In the genomic region with DNA sequence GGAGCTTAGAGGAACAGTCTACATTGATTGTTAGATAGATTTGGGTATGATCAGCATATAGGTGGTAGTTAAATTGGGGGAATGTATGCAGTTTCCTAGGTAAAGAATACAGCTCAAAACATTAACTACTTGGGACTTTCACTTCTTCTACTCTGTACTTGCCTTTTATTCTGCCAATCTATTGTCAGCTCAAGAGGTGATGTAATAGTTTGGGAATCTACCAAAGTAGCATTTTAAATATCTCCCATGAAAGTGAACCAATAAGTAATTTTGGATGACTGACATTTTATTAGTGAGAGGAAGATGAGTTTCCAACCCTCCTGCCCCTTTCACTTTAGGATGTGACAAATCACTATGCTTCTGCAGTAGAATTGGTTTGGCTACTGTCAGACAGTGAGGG, we compare ENCODE assay signal across 17 cellular contexts. TPM values are rescaled to one million over a fixed set of nuclear protein-coding genes. Genes with fewer than 3 reads are reported as not detected.
A peak's percentile ranks its signal among the peaks of the same experiment; 100 is the strongest.
DNase-seq lines count a peak whose midpoint lies in the region; ATAC-seq and TF ChIP-seq lines count a peak whose summit lies in the region.
"Had no signal": no experiment of that assay in that cellular context is flagged by ENCODE, and none has a peak within 500 bp of the region (broad histone marks: within the 10 kb centered on the region; RNA-seq: fewer than 3 reads in every experiment).

No MANE protein-coding gene starts in this region.

- H3K27ac Mint-ChIP-seq in endothelial cell (ENCODE audit: unreplicated experiment): no peak overlapping the region
- no peak overlapping the region for H3K27ac Mint-ChIP-seq in stimulated activated naive B cell treated with anti-CD40 and anti-IgM and Interleukin-4, amounts not matched to agents 10 μg/mL and 1 μg/mL and 100 μg/mL, for 72 hours
- H3K27ac Mint-ChIP-seq: CD4-positive, alpha-beta T cell; T-helper 1 cell treated with Interleukin-12 subunit alpha and Interleukin-12 subunit beta and Interleukin-4 antibody, amounts not matched to agents 30 μg/mL and 1 μg/mL, for 36 hours had no signal

- in situ Hi-C loops in G401 (cut with HindIII; ENCODE audit: low sequenced_read_pairs): no loop called here

- no peaks in the 10 kb centered on the region for H3K27me3 ChIP-seq in MG63
- H3K27me3 ChIP-seq: BE2C had no signal

- H3K4me3 ChIP-seq in MG63: no peak overlapping the region

- H3K36me3 ChIP-seq in MG63: peaks cover 90% of the 10 kb centered on the region
- H3K36me3 ChIP-seq: BE2C had no signal

- H3K9me3 ChIP-seq in MG63: peaks cover 4% of the 10 kb centered on the region

- DNase-seq in endothelial cell (ENCODE audit: low spot score): no peak
- DNase-seq in stimulated activated naive B cell treated with anti-CD40 and anti-IgM and Interleukin-4, amounts not matched to agents 10 μg/mL and 1 μg/mL and 100 μg/mL, for 72 hours: no peak
- DNase-seq in G401 (ENCODE audit: low spot score): no peak
- no peak for DNase-seq in MG63
- DNase-seq: BE2C; CD4-positive, alpha-beta T cell; KG1; NCI-H1092 treated with DMSO at 0.1 percent for 48 hours; NCI-H2081 treated with DMSO at 0.1 percent for 48 hours; NCI-H510A; NCI-H774 had no signal

- peak overlapping the region; percentile 85 for H3K4me3 Mint-ChIP-seq in endothelial cell (ENCODE audit: unreplicated experiment)
- no peak overlapping the region for H3K4me3 Mint-ChIP-seq in stimulated activated naive B cell treated with anti-CD40 and anti-IgM and Interleukin-4, amounts not matched to agents 10 μg/mL and 1 μg/mL and 100 μg/mL, for 72 hours
- H3K4me3 Mint-ChIP-seq: CD4-positive, alpha-beta T cell; T-helper 1 cell treated with Interleukin-12 subunit alpha and Interleukin-12 subunit beta and Interleukin-4 antibody, amounts not matched to agents 30 μg/mL and 1 μg/mL, for 36 hours had no signal

- H3K4me1 Mint-ChIP-seq in endothelial cell (ENCODE audit: unreplicated experiment): no peaks in the 10 kb centered on the region
- H3K4me1 Mint-ChIP-seq in stimulated activated naive B cell treated with anti-CD40 and anti-IgM and Interleukin-4, amounts not matched to agents 10 μg/mL and 1 μg/mL and 100 μg/mL, for 72 hours: peaks cover 3 to 6% of the 10 kb centered on the region in 2 donors

- H3K36me3 Mint-ChIP-seq in endothelial cell (ENCODE audit: low read depth, unreplicated experiment): peaks cover 49% of the 10 kb centered on the region
- H3K36me3 Mint-ChIP-seq in stimulated activated naive B cell treated with anti-CD40 and anti-IgM and Interleukin-4, amounts not matched to agents 10 μg/mL and 1 μg/mL and 100 μg/mL, for 72 hours: peaks cover 5 to 15% of the 10 kb centered on the region in 2 donors

- peak; percentile 62 for ATAC-seq in GM19463 (IDR thresholded peaks at IDR 0.05; ENCODE audit: unreplicated experiment)
- peak; percentile 58 for ATAC-seq in HG02981 (IDR thresholded peaks at IDR 0.05; ENCODE audit: unreplicated experiment)
- ATAC-seq in stimulated activated naive B cell treated with anti-CD40 and anti-IgM and Interleukin-4, amounts not matched to agents 10 μg/mL and 1 μg/mL and 100 μg/mL, for 72 hours (replicated peaks): peak; percentile 76 to 82
- no peak for ATAC-seq in GM18498 (IDR thresholded peaks at IDR 0.05; ENCODE audit: unreplicated experiment)
- ATAC-seq: Panc1, Right ventricle myocardium inferior had no signal

- H3K27me3 Mint-ChIP-seq in endothelial cell (ENCODE audit: unreplicated experiment): peaks cover 2% of the 10 kb centered on the region
- H3K27me3 Mint-ChIP-seq in stimulated activated naive B cell treated with anti-CD40 and anti-IgM and Interleukin-4, amounts not matched to agents 10 μg/mL and 1 μg/mL and 100 μg/mL, for 72 hours: peaks cover 21 to 30% of the 10 kb centered on the region in 2 donors

- peaks cover 16% of the 10 kb centered on the region for H3K9me3 Mint-ChIP-seq in endothelial cell (ENCODE audit: unreplicated experiment)
- peaks cover 11 to 16% of the 10 kb centered on the region in 2 donors for H3K9me3 Mint-ChIP-seq in stimulated activated naive B cell treated with anti-CD40 and anti-IgM and Interleukin-4, amounts not matched to agents 10 μg/mL and 1 μg/mL and 100 μg/mL, for 72 hours

- TF ChIP-seq CTCF in endothelial cell (IDR thresholded peaks at IDR 0.05; ENCODE audit: unreplicated experiment): no peak

RNA-seq across cellular contexts. Expression of gene NUDT6, which starts 43.4 kb away (rescaled TPM):
- total RNA-seq in endothelial cell (ENCODE audit: unreplicated experiment): 6.5 TPM
- 14.3 and 15.0 TPM in 2 replicates for total RNA-seq in G401 (2014; rRNA removed; shearing (Covaris generic))
- total RNA-seq in MG63 (2014; rRNA removed; shearing (Covaris generic); ENCODE audit: low replicate concordance): 17.9 and 34.5 TPM in 2 replicates

RNA-seq across cellular contexts. Expression of gene FGF2, which starts 52.4 kb away (rescaled TPM):
- 26.1 TPM for total RNA-seq in endothelial cell (ENCODE audit: unreplicated experiment)
- total RNA-seq in G401 (2014; rRNA removed; shearing (Covaris generic)): 30.9 and 47.5 TPM in 2 replicates
- 48.5 and 109 TPM in 2 replicates for total RNA-seq in MG63 (2014; rRNA removed; shearing (Covaris generic); ENCODE audit: low replicate concordance)
- total RNA-seq: CD4-positive, alpha-beta T cell had no signal
